ENCODE assay signal across 8 cellular contexts in the genomic region with DNA sequence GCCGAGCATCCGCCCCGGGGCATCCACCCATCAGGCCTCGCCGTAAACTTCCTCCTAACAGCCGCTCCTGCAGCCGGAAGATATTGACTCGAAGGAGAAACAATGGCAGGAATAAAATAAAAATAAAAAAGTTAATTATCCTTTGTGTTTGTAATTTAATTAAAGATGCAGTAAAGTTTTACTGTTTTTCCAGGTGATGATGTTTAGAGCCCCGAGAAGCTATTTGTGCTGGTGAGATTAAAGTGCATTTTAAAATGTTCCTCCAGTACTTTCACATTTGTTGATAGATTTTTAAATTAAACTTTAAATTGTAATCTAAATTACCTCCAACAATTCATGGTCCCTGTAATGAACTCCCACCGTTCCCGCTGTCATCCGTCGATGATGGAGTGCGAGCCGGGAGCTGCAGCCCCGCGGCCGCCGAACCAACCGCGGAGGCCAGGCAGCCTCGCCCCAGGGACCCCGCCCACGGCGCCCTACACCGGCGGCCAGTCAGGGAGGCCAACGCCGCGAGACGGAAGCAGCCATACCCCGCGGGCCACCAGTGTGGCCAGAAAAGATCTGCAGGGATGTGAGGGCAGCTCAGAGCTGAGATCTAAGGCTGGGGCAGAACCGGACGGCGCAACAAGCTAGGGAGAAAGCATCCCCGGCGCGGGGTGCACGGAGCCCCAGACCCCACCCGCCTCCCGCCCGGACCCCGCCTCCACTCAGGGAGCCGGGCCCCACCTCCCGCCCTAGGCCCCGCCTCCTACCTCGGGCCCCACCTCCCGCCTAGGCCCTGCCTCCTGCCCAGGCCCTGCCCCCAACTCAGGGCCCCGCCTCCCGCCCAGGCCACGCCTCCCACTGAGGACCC.
A peak's percentile ranks its signal among the peaks of the same experiment; 100 is the strongest.
DNase-seq lines count a peak whose midpoint lies in the region; ATAC-seq and TF ChIP-seq lines count a peak whose summit lies in the region.

No MANE protein-coding gene starts in this region.

- H3K27me3 Mint-ChIP-seq in GM23338 (ENCODE audit: insufficient read depth, low read depth, poor library complexity): peaks cover 15% of the 10 kb centered on the region
- H3K27me3 Mint-ChIP-seq in activated CD8-positive, alpha-beta T cell treated with anti-CD3 and anti-CD28 coated beads for 36 hours: no peaks in the 10 kb centered on the region

- intact Hi-C loops in activated CD8-positive, alpha-beta T cell treated with anti-CD3 and anti-CD28 coated beads for 36 hours (cut with micrococcal nuclease): no loop called here

- TF ChIP-seq CTCF in GM23338 (conservative IDR thresholded peaks at IDR 0.05; ENCODE audit: low read depth in 2 of 2): no peak
- no peak for TF ChIP-seq CTCF in activated CD8-positive, alpha-beta T cell treated with anti-CD3 and anti-CD28 coated beads for 36 hours (IDR thresholded peaks at IDR 0.05)

- no peaks in the 10 kb centered on the region; the same call in 2 of the 3 replicates for H3K36me3 Mint-ChIP-seq in GM23338 (ENCODE audit: low read depth)
- H3K36me3 Mint-ChIP-seq in activated CD8-positive, alpha-beta T cell treated with anti-CD3 and anti-CD28 coated beads for 36 hours (ENCODE audit: low read depth): no peaks in the 10 kb centered on the region

- H3K4me3 Mint-ChIP-seq in GM23338: peak overlapping the region; percentile 67
- H3K4me3 Mint-ChIP-seq in activated CD8-positive, alpha-beta T cell treated with anti-CD3 and anti-CD28 coated beads for 36 hours: peak overlapping the region; percentile 67

- H4K20me1 ChIP-seq in GM23338 (replicated peaks; ENCODE audit: insufficient read depth): no peaks in the 10 kb centered on the region

- H3K9me3 ChIP-seq in effector memory CD4-positive, alpha-beta T cell (ENCODE audit: control insufficient read depth, low read length): no peaks in the 10 kb centered on the region

- CTCF ChIA-PET in activated CD8-positive, alpha-beta T cell treated with anti-CD3 and anti-CD28 coated beads for 36 hours (lab: Charles Lee): interaction anchor here (0.6 to 1.0 kb wide), 4 partner anchors 12 to 215 kb away, joined by 3 read pairs; no protein-coding TSS in a partner anchor

- H3K4me3 ChIP-seq in GM23338: peak overlapping the region; percentile 71
- peak overlapping the region; percentile 64 for H3K4me3 ChIP-seq in effector memory CD4-positive, alpha-beta T cell (ENCODE audit: insufficient read depth, low read depth, low read length, poor library complexity, severe bottlenecking)

- POLR2A ChIA-PET in activated CD8-positive, alpha-beta T cell treated with anti-CD3 and anti-CD28 coated beads for 36 hours (lab: Charles Lee): interaction anchor here (1.1 kb wide), 1 partner anchor 15 kb away, joined by 3 read pairs; no protein-coding TSS in a partner anchor

- H2AFZ ChIP-seq in GM23338: peak overlapping the region; percentile 95

- H3K27ac Mint-ChIP-seq in GM23338: no peak overlapping the region
- H3K27ac Mint-ChIP-seq in activated CD8-positive, alpha-beta T cell treated with anti-CD3 and anti-CD28 coated beads for 36 hours: peak overlapping the region; percentile 71

- no peak overlapping the region for H3K27ac ChIP-seq in GM23338 (ENCODE audit: low read depth)
- peak overlapping the region; percentile 73 for H3K27ac ChIP-seq in effector memory CD4-positive, alpha-beta T cell (ENCODE audit: insufficient read depth, low read length, poor library complexity, severe bottlenecking)

- peaks cover 6% of the 10 kb centered on the region; the same call in 1 of the 2 replicates for H3F3A ChIP-seq in GM23338 (replicated peaks; ENCODE audit: low read depth)

- H3K79me2 ChIP-seq in GM23338 (replicated peaks; ENCODE audit: insufficient read depth): no peaks in the 10 kb centered on the region

- H3K4me1 ChIP-seq in GM23338 (ENCODE audit: insufficient read depth): peaks cover 13% of the 10 kb centered on the region
- peaks cover 6% of the 10 kb centered on the region for H3K4me1 ChIP-seq in effector memory CD4-positive, alpha-beta T cell (ENCODE audit: control insufficient read depth, insufficient read depth, low read length, poor library complexity, severe bottlenecking)

- no peaks in the 10 kb centered on the region for H3K9me2 ChIP-seq in GM23338 (ENCODE audit: insufficient read depth)

- ATAC-seq in GM23338: peak; percentile 51
- peak; percentile 82 for ATAC-seq in activated CD8-positive, alpha-beta T cell treated with anti-CD3 and anti-CD28 coated beads for 36 hours
- no peak for ATAC-seq in GM19324 (IDR thresholded peaks at IDR 0.05; ENCODE audit: low FRiP score, unreplicated experiment)

- peaks cover 17% of the 10 kb centered on the region for H3K4me1 Mint-ChIP-seq in GM23338
- H3K4me1 Mint-ChIP-seq in activated CD8-positive, alpha-beta T cell treated with anti-CD3 and anti-CD28 coated beads for 36 hours (ENCODE audit: low read depth): peaks cover 4% of the 10 kb centered on the region

- DNase-seq in CMK (ENCODE audit: low read depth): peak; percentile 91
- DNase-seq in GM23338 (ENCODE audit: low spot score): peak; percentile 96
- peak; percentile 37 for DNase-seq in NCI-H2227 treated with DMSO at 0.1 percent for 48 hours (lab: John Stamatoyannopoulos, UW)
- DNase-seq in activated CD8-positive, alpha-beta T cell treated with anti-CD3 and anti-CD28 coated beads for 36 hours: peak; percentile 93
- DNase-seq in effector memory CD4-positive, alpha-beta T cell: peak in 2 of 3 donors; percentile 91 to 98
- peak; percentile 97 for DNase-seq in mesenteric fat pad (ENCODE audit: low spot score)
- peak; percentile 86 for DNase-seq in stimulated activated CD8-positive, alpha-beta memory T cell treated with anti-CD3 and anti-CD28 coated beads, Interleukin-2, amount 100 ng/mL, for 1 hour (ENCODE audit: low read depth in 2 of 2)

- peaks cover 8% of the 10 kb centered on the region for H3K9me3 Mint-ChIP-seq in GM23338
- H3K9me3 Mint-ChIP-seq in activated CD8-positive, alpha-beta T cell treated with anti-CD3 and anti-CD28 coated beads for 36 hours: no peaks in the 10 kb centered on the region

- peaks cover 10% of the 10 kb centered on the region for H3K27me3 ChIP-seq in GM23338 (ENCODE audit: insufficient read depth)
- no peaks in the 10 kb centered on the region for H3K27me3 ChIP-seq in effector memory CD4-positive, alpha-beta T cell (replicated peaks; ENCODE audit: control insufficient read depth, insufficient read depth, low read length, poor library complexity, severe bottlenecking)

- H3K4me2 ChIP-seq in GM23338: peak overlapping the region; percentile 82

- H3K36me3 ChIP-seq in GM23338 (ENCODE audit: insufficient read depth): no peaks in the 10 kb centered on the region
- H3K36me3 ChIP-seq in effector memory CD4-positive, alpha-beta T cell (ENCODE audit: control insufficient read depth, insufficient read depth, low read length): no peaks in the 10 kb centered on the region

TF ChIP-seq in GM23338, 12 proteins besides CTCF, POLR2A, EP300 and RAD21:
- TF ChIP-seq ETS1 (IDR thresholded peaks at IDR 0.05) (no peak), STAT1 (IDR thresholded peaks at IDR 0.05; ENCODE audit: unreplicated experiment) (peak; percentile 8), POLR2AphosphoS5 (IDR thresholded peaks at IDR 0.05; ENCODE audit: low read depth) (peak; percentile 62)
TF ChIP-seq in GM23338: peak in this region for 2.

Comparison
In these comparisons a context has a peak if more than half of its experiments do, and no peak if none do; other contexts are left out.
1. DNase-seq: peak in every context shown above with its lines; median percentile 97 in mesenteric fat pad; 96 in GM23338; 94 in effector memory CD4-positive, alpha-beta T cell; 93 in activated CD8-positive, alpha-beta T cell treated with anti-CD3 and anti-CD28 coated beads for 36 hours; 91 in CMK; 86 in stimulated activated CD8-positive, alpha-beta memory T cell treated with anti-CD3 and anti-CD28 coated beads, Interleukin-2, amount 100 ng/mL, for 1 hour; 37 in NCI-H2227 treated with DMSO at 0.1 percent for 48 hours.